ENCODE assay signal across 21 cellular contexts in genomic region chr5:135195267-135195603, GRCh38.
DNase-seq lines count a peak whose midpoint lies in the region; ATAC-seq and TF ChIP-seq lines count a peak whose summit lies in the region.
"Had no signal": no experiment of that assay in that cellular context is flagged by ENCODE, and none has a peak within 500 bp of the region (broad histone marks: within the 10 kb centered on the region; RNA-seq: fewer than 3 reads in every experiment).

No MANE protein-coding gene starts in this region.

- H3K4me1 ChIP-seq in left ventricle myocardium inferior, result peaks cover 24% of the 10 kb centered on the region
- H3K4me1 ChIP-seq in ascending aorta, result peaks cover 3 to 9% of the 10 kb centered on the region in 2 donors
- H3K4me1 ChIP-seq in subcutaneous abdominal adipose tissue (ENCODE audit: control insufficient read depth in 5 of 5, insufficient read depth in 5 of 5, low read length in 5 of 5), result peaks cover 0 to 25% (median 20%) of the 10 kb centered on the region in 5 donors
- H3K4me1 ChIP-seq: parathyroid adenoma had no signal

- intact Hi-C loops in Right ventricle myocardium inferior (cut with DNase I), result loop anchor here (10.0 kb wide), 1 partner anchor 140 kb away; no protein-coding TSS in a partner anchor
- intact Hi-C loops in left ventricle myocardium inferior (cut with micrococcal nuclease), result no loop called here
- intact Hi-C loops in ascending aorta (cut with DNase I), result no loop called here

- no peak overlapping the region for H3K4me3 ChIP-seq in left ventricle myocardium inferior
- no peak overlapping the region for H3K4me3 ChIP-seq in ascending aorta
- H3K4me3 ChIP-seq in subcutaneous abdominal adipose tissue (ENCODE audit: low read depth in 1 of 5, low read length in 5 of 5), result no peak overlapping the region
- H3K4me3 ChIP-seq: sigmoid colon had no signal

- no peak for TF ChIP-seq CTCF in left ventricle myocardium inferior (IDR thresholded peaks at IDR 0.05; ENCODE audit: borderline replicate concordance)
- TF ChIP-seq CTCF in ascending aorta (IDR thresholded peaks at IDR 0.05), result no peak

- peak; percentile 18 for ATAC-seq in Right ventricle myocardium inferior
- no peak for ATAC-seq in HG02678 (IDR thresholded peaks at IDR 0.05; ENCODE audit: unreplicated experiment)
- ATAC-seq in GM18511 (IDR thresholded peaks at IDR 0.05; ENCODE audit: unreplicated experiment), result no peak
- ATAC-seq: naive thymus-derived CD4-positive, alpha-beta T cell had no signal

- H3K36me3 ChIP-seq in left ventricle myocardium inferior, result no peaks in the 10 kb centered on the region
- H3K36me3 ChIP-seq in ascending aorta, result no peaks in the 10 kb centered on the region
- H3K36me3 ChIP-seq in subcutaneous abdominal adipose tissue (ENCODE audit: control insufficient read depth in 5 of 5, insufficient read depth in 5 of 5, low read length in 5 of 5), result no peaks in the 10 kb centered on the region
- H3K36me3 ChIP-seq: sigmoid colon had no signal

- H3K27ac ChIP-seq in left ventricle myocardium inferior (replicated peaks) (no peak overlapping the region), ascending aorta (peak overlapping the region; percentile 14 to 36), subcutaneous abdominal adipose tissue (ENCODE audit: low read depth, low read length) (peak overlapping the region; percentile 67)
- H3K27ac ChIP-seq: parathyroid adenoma, sigmoid colon had no signal

- H3K9ac ChIP-seq in subcutaneous abdominal adipose tissue (ENCODE audit: low read length in 5 of 5), result peak overlapping the region in 1 of 5 donors; percentile 32
- H3K9ac ChIP-seq: parathyroid adenoma had no signal

- H3K27me3 ChIP-seq in left ventricle myocardium inferior (ENCODE audit: low read depth) (peaks cover 55% of the 10 kb centered on the region), ascending aorta (no peaks in the 10 kb centered on the region), subcutaneous abdominal adipose tissue (ENCODE audit: control insufficient read depth in 5 of 5, insufficient read depth in 4 of 5, low read length in 5 of 5) (no peaks in the 10 kb centered on the region)
- H3K27me3 ChIP-seq: sigmoid colon had no signal

- H3K9me3 ChIP-seq in left ventricle myocardium inferior (replicated peaks) (peaks cover 12% of the 10 kb centered on the region), ascending aorta (no peaks in the 10 kb centered on the region), subcutaneous abdominal adipose tissue (ENCODE audit: control insufficient read depth in 5 of 5, low read length in 5 of 5) (no peaks in the 10 kb centered on the region)
- H3K9me3 ChIP-seq: Caco-2, sigmoid colon had no signal

- DNase-seq in Right ventricle myocardium inferior (ENCODE audit: missing footprints) (no peak), left ventricle myocardium inferior (no peak), ascending aorta (ENCODE audit: low spot score in 2 of 2) (no peak), foreskin melanocyte (peak; percentile 24), NCI-H2081 (lab: John Stamatoyannopoulos, UW) (no peak)
- DNase-seq: activated gamma-delta T cell treated with Interleukin-2 at 50 U/mL for 16 hours; Caco-2; central memory CD4-positive, alpha-beta T cell; H7; KBM-7; kidney glomerular epithelial cell; mesendoderm; naive thymus-derived CD4-positive, alpha-beta T cell; NCI-H2171 treated with DMSO at 0.1 percent for 48 hours; NCI-H526; stimulated activated CD8-positive, alpha-beta memory T cell treated with anti-CD3 and anti-CD28 coated beads, Interleukin-4, amount 100 ng/mL, for 48 hours had no signal
